In genomic region chr3:155607761-155608160, GRCh38 we compare ENCODE assay signal across 21 cellular contexts.
"Had no signal": no experiment of that assay in that cellular context is flagged by ENCODE, and none has a peak within 500 bp of the region (broad histone marks: within the 10 kb centered on the region; RNA-seq: fewer than 3 reads in every experiment).

No MANE protein-coding gene starts in this region.

- H3K27ac ChIP-seq: coronary artery, heart left ventricle, parathyroid adenoma, psoas muscle, sigmoid colon, skin epidermis, thoracic aorta, uterus had no signal

- H3K36me3 ChIP-seq: heart left ventricle, sigmoid colon, thoracic aorta, uterus had no signal

- FAIRE-seq: islet of Langerhans had no signal

- H2AFZ ChIP-seq: parathyroid adenoma had no signal

- H3K79me2 ChIP-seq: parathyroid adenoma had no signal

- H3K27me3 Mint-ChIP-seq: stimulated activated naive B cell treated with anti-CD40 and anti-IgM and Interleukin-4, amounts not matched to agents 10 μg/mL and 1 μg/mL and 100 μg/mL, for 72 hours; stimulated activated naive CD8-positive, alpha-beta T cell treated with anti-CD3 and anti-CD28 coated beads, Interleukin-15, amount 100 ng/mL, for 72 hours; type B pancreatic cell had no signal

- H3K36me3 Mint-ChIP-seq: type B pancreatic cell had no signal

- DNase-seq: effector CD4-positive, alpha-beta T cell; heart left ventricle; hippocampal formation; kidney glomerular epithelial cell; mucosa of descending colon; naive thymus-derived CD8-positive, alpha-beta T cell; occipital lobe; psoas muscle; sigmoid colon; stimulated activated CD4-positive, alpha-beta T cell treated with anti-CD3 and anti-CD28 coated beads, Interleukin-2, amount 100 ng/mL, for 24 hours; stimulated activated CD4-positive, alpha-beta T cell treated with anti-CD3 and anti-CD28 coated beads, Interleukin-4, amount 100 ng/mL, for 4 hours; stimulated activated naive B cell treated with anti-CD40 and anti-IgM and Interleukin-4, amounts not matched to agents 10 μg/mL and 1 μg/mL and 100 μg/mL, for 72 hours; stimulated activated naive CD8-positive, alpha-beta T cell treated with anti-CD3 and anti-CD28 coated beads, Interleukin-15, amount 100 ng/mL, for 72 hours; uterus had no signal

- H3K4me3 Mint-ChIP-seq: naive thymus-derived CD8-positive, alpha-beta T cell; stimulated activated naive B cell treated with anti-CD40 and anti-IgM and Interleukin-4, amounts not matched to agents 10 μg/mL and 1 μg/mL and 100 μg/mL, for 72 hours; stimulated activated naive CD8-positive, alpha-beta T cell treated with anti-CD3 and anti-CD28 coated beads, Interleukin-15, amount 100 ng/mL, for 72 hours; type B pancreatic cell had no signal

- H3K9me3 ChIP-seq: mucosa of descending colon, psoas muscle, thoracic aorta, uterus had no signal

- ATAC-seq: esophagus mucosa; heart left ventricle; mucosa of descending colon; naive thymus-derived CD8-positive, alpha-beta T cell; psoas muscle; stimulated activated naive B cell treated with anti-CD40 and anti-IgM and Interleukin-4, amounts not matched to agents 10 μg/mL and 1 μg/mL and 100 μg/mL, for 72 hours; stimulated activated naive CD8-positive, alpha-beta T cell treated with anti-CD3 and anti-CD28 coated beads, Interleukin-15, amount 100 ng/mL, for 72 hours had no signal

- H3K4me3 ChIP-seq: coronary artery, heart left ventricle, mucosa of descending colon, psoas muscle, sigmoid colon, skin epidermis, thoracic aorta, uterus had no signal

- H3K27me3 ChIP-seq: heart left ventricle, sigmoid colon, uterus had no signal

- H3K9ac ChIP-seq: parathyroid adenoma had no signal

- H3K27ac Mint-ChIP-seq: naive thymus-derived CD8-positive, alpha-beta T cell; stimulated activated naive B cell treated with anti-CD40 and anti-IgM and Interleukin-4, amounts not matched to agents 10 μg/mL and 1 μg/mL and 100 μg/mL, for 72 hours; stimulated activated naive CD8-positive, alpha-beta T cell treated with anti-CD3 and anti-CD28 coated beads, Interleukin-15, amount 100 ng/mL, for 72 hours; type B pancreatic cell had no signal

- H3K4me1 ChIP-seq: heart left ventricle, psoas muscle, sigmoid colon, uterus had no signal

- H3K4me1 Mint-ChIP-seq: naive thymus-derived CD8-positive, alpha-beta T cell; stimulated activated naive B cell treated with anti-CD40 and anti-IgM and Interleukin-4, amounts not matched to agents 10 μg/mL and 1 μg/mL and 100 μg/mL, for 72 hours; stimulated activated naive CD8-positive, alpha-beta T cell treated with anti-CD3 and anti-CD28 coated beads, Interleukin-15, amount 100 ng/mL, for 72 hours had no signal
